In genomic region chr2:64485302-64485701, GRCh38 we compare ENCODE assay signal across 1 cellular context.
TF ChIP-seq lines count a peak whose summit lies in the region.

No MANE protein-coding gene starts in this region.

TF ChIP-seq in SK-N-SH treated with all-trans-retinoic acid at 6 μM for 48 hours, 23 proteins besides CTCF, POLR2A, EP300 and RAD21 (continued from another document):
- TF ChIP-seq, protein P1, sequence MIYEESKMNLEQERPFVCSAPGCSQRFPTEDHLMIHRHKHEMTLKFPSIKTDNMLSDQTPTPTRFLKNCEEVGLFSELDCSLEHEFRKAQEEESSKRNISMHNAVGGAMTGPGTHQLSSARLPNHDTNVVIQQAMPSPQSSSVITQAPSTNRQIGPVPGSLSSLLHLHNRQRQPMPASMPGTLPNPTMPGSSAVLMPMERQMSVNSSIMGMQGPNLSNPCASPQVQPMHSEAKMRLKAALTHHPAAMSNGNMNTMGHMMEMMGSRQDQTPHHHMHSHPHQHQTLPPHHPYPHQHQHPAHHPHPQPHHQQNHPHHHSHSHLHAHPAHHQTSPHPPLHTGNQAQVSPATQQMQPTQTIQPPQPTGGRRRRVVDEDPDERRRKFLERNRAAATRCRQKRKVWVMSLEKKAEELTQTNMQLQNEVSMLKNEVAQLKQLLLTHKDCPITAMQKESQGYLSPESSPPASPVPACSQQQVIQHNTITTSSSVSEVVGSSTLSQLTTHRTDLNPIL (CRISPR knock-in tag; IDR thresholded peaks at IDR 0.05; ENCODE audit: low read depth) = no peak
- no peak for TF ChIP-seq CSDC2 (CRISPR knock-in tag; IDR thresholded peaks at IDR 0.05)
- no peak for TF ChIP-seq GLIS3 (CRISPR knock-in tag; IDR thresholded peaks at IDR 0.05)
- TF ChIP-seq ZNF8 (CRISPR knock-in tag; IDR thresholded peaks at IDR 0.05) = no peak
- no peak for TF ChIP-seq POU6F1 (CRISPR knock-in tag; IDR thresholded peaks at IDR 0.05; ENCODE audit: borderline replicate concordance, low read depth)
TF ChIP-seq in SK-N-SH treated with all-trans-retinoic acid at 6 μM for 48 hours: peak in this region for 0.
